1 cellular context compared by ENCODE assay signal in genomic region chr20:48750941-48751620, GRCh38.
TF ChIP-seq lines count a peak whose summit lies in the region.

No MANE protein-coding gene starts in this region.

TF ChIP-seq in WTC11, 78 proteins besides CTCF, POLR2A, EP300 and RAD21 (continued from another document):
- TF ChIP-seq ARID4B (CRISPR knock-in tag; IDR thresholded peaks at IDR 0.05; ENCODE audit: borderline replicate concordance) = no peak
- no peak for TF ChIP-seq JUN (CRISPR knock-in tag; IDR thresholded peaks at IDR 0.05)
- TF ChIP-seq ZNF317 (CRISPR knock-in tag; IDR thresholded peaks at IDR 0.05; ENCODE audit: borderline replicate concordance, low read depth) = 0 out of 2 replicates have a peak, but pooled peaks have one; percentile 20
- peak; percentile 90; the same call in 1 of the 2 replicates for TF ChIP-seq TEAD1 (CRISPR knock-in tag; IDR thresholded peaks at IDR 0.05)
- TF ChIP-seq ZNF671 (CRISPR knock-in tag; IDR thresholded peaks at IDR 0.05) = no peak
- TF ChIP-seq ERG (CRISPR knock-in tag; IDR thresholded peaks at IDR 0.05) = no peak
- TF ChIP-seq AFF4 (CRISPR knock-in tag; IDR thresholded peaks at IDR 0.05; ENCODE audit: borderline replicate concordance) = no peak
